In genomic region chr20:61802721-61803311, GRCh38 we compare ENCODE assay signal across 13 cellular contexts.
"Had no signal": no experiment of that assay in that cellular context is flagged by ENCODE, and none has a peak within 500 bp of the region (broad histone marks: within the 10 kb centered on the region; RNA-seq: fewer than 3 reads in every experiment).

No MANE protein-coding gene starts in this region.

- H3K4me1 ChIP-seq: left lung, right lobe of liver had no signal

- H3K27ac ChIP-seq: brain microvascular endothelial cell, left lung, right lobe of liver had no signal

- H3K36me3 Mint-ChIP-seq: activated CD4-positive, alpha-beta memory T cell treated with anti-CD3 and anti-CD28 coated beads for 36 hours; activated naive CD8-positive, alpha-beta T cell treated with anti-CD3 and anti-CD28 coated beads for 36 hours; naive B cell had no signal

- ATAC-seq: left lung, right lobe of liver had no signal

- H3K4me1 Mint-ChIP-seq: activated naive CD8-positive, alpha-beta T cell treated with anti-CD3 and anti-CD28 coated beads for 36 hours; naive B cell had no signal

- H3K36me3 ChIP-seq: brain microvascular endothelial cell, left lung, right lobe of liver had no signal

- H3K9me3 ChIP-seq: left lung, right lobe of liver had no signal

- H3K9me3 Mint-ChIP-seq: activated CD4-positive, alpha-beta memory T cell treated with anti-CD3 and anti-CD28 coated beads for 36 hours; activated naive CD8-positive, alpha-beta T cell treated with anti-CD3 and anti-CD28 coated beads for 36 hours; naive B cell had no signal

- H3K4me3 Mint-ChIP-seq: activated CD4-positive, alpha-beta memory T cell treated with anti-CD3 and anti-CD28 coated beads for 36 hours; activated naive CD8-positive, alpha-beta T cell treated with anti-CD3 and anti-CD28 coated beads for 36 hours; naive B cell had no signal

- DNase-seq: activated CD4-positive, alpha-beta memory T cell treated with anti-CD3 and anti-CD28 coated beads for 36 hours; activated gamma-delta T cell treated with Interleukin-2 at 50 U/mL for 16 hours; activated naive CD8-positive, alpha-beta T cell treated with anti-CD3 and anti-CD28 coated beads for 36 hours; activated T-cell treated with anti-CD3 and anti-CD28 coated beads, Interleukin-2, amount 50 U/mL, for 48 hours; brain microvascular endothelial cell; midbrain; naive B cell; stimulated activated CD4-positive, alpha-beta T cell treated with anti-CD3 and anti-CD28 coated beads, Interleukin-2, amount 100 ng/mL, for 48 hours; stimulated activated naive CD4-positive, alpha-beta T cell treated with Interleukin-2 at 50 U/mL for 16 hours; T-helper 9 cell had no signal

- H3K4me3 ChIP-seq: left lung, right lobe of liver had no signal

- H3K27me3 ChIP-seq: right lobe of liver had no signal

- H3K27ac Mint-ChIP-seq: activated CD4-positive, alpha-beta memory T cell treated with anti-CD3 and anti-CD28 coated beads for 36 hours; activated naive CD8-positive, alpha-beta T cell treated with anti-CD3 and anti-CD28 coated beads for 36 hours; naive B cell; progenitor cell of endocrine pancreas had no signal
